ENCODE assay signal across 8 cellular contexts in the genomic region with DNA sequence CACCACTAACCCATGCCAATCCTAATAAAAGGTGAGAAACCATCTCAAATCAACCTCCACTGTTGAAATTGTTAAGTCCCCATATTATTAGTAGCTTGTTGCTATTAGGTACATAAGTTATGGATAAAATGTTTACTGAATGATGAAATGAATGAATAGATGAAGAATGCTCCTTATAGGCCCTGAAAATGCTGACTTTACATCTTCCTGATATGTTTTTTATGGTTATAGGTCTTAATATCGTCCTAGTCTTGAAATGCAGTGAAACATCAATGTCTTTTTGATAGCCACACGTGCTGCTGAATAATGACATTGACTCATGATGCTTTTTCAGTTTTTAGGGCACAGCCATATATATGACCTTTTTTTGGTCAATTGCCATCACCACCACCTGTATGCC.
"Had no signal": no experiment of that assay in that cellular context is flagged by ENCODE, and none has a peak within 500 bp of the region (broad histone marks: within the 10 kb centered on the region; RNA-seq: fewer than 3 reads in every experiment).

No MANE protein-coding gene starts in this region.

- DNase-seq: H7, HFFc6, Kasumi-1, KG1 had no signal

- H3K4me2 ChIP-seq: GM23338 had no signal

- H3K9me3 ChIP-seq: HAP-1 had no signal

- ATAC-seq: GM23338, HCT116 had no signal

- H3K27ac ChIP-seq: HL-60 had no signal

- H2AFZ ChIP-seq: GM23338 had no signal

- H3K4me3 ChIP-seq: GM23338, HAP-1 had no signal

- H3K36me3 ChIP-seq: HAP-1 had no signal
